ENCODE assay signal across 13 cellular contexts in genomic region chr13:73967397-73968165, GRCh38.
DNase-seq lines count a peak whose midpoint lies in the region; ATAC-seq and TF ChIP-seq lines count a peak whose summit lies in the region.
"Had no signal": no experiment of that assay in that cellular context is flagged by ENCODE, and none has a peak within 500 bp of the region (broad histone marks: within the 10 kb centered on the region; RNA-seq: fewer than 3 reads in every experiment).

No MANE protein-coding gene starts in this region.

- no peaks in the 10 kb centered on the region for H3F3A ChIP-seq in neural progenitor cell (ENCODE audit: low read depth)

- peak overlapping the region in 1 of 2 donors; percentile 19 for H3K27ac Mint-ChIP-seq in effector memory CD8-positive, alpha-beta T cell
- no peak overlapping the region for H3K27ac Mint-ChIP-seq in neural progenitor cell
- H3K27ac Mint-ChIP-seq: activated CD4-positive, alpha-beta memory T cell treated with anti-CD3 and anti-CD28 coated beads for 36 hours had no signal

- H3K36me3 Mint-ChIP-seq in effector memory CD8-positive, alpha-beta T cell (ENCODE audit: insufficient read depth): peaks cover 3% of the 10 kb centered on the region
- H3K36me3 Mint-ChIP-seq in neural progenitor cell: peaks cover 10% of the 10 kb centered on the region

- no peak overlapping the region for H2AFZ ChIP-seq in neural progenitor cell (replicated peaks)

- H3K36me3 ChIP-seq in neural progenitor cell: no peaks in the 10 kb centered on the region
- H3K36me3 ChIP-seq: heart right ventricle had no signal

- H3K4me1 ChIP-seq in neural progenitor cell: peaks cover 9% of the 10 kb centered on the region

- no peaks in the 10 kb centered on the region for H3K27me3 ChIP-seq in neural progenitor cell
- H3K27me3 ChIP-seq: heart right ventricle had no signal

- no peak overlapping the region for H3K27ac ChIP-seq in neural progenitor cell

- H3K9ac ChIP-seq in neural progenitor cell: no peak overlapping the region

- no peak overlapping the region for H3K4me3 Mint-ChIP-seq in effector memory CD8-positive, alpha-beta T cell
- H3K4me3 Mint-ChIP-seq in neural progenitor cell: no peak overlapping the region
- H3K4me3 Mint-ChIP-seq: activated CD4-positive, alpha-beta memory T cell treated with anti-CD3 and anti-CD28 coated beads for 36 hours; neural crest cell had no signal

- H3K9me3 Mint-ChIP-seq in effector memory CD8-positive, alpha-beta T cell: peaks cover 0 to 5% of the 10 kb centered on the region in 2 donors
- peaks cover 7% of the 10 kb centered on the region for H3K9me3 Mint-ChIP-seq in neural progenitor cell
- H3K9me3 Mint-ChIP-seq: activated CD4-positive, alpha-beta memory T cell treated with anti-CD3 and anti-CD28 coated beads for 36 hours had no signal

- H3K4me1 Mint-ChIP-seq in effector memory CD8-positive, alpha-beta T cell (ENCODE audit: low read depth in 2 of 2): peaks cover 29 to 72% of the 10 kb centered on the region in 2 donors
- H3K4me1 Mint-ChIP-seq in neural progenitor cell: peaks cover 20% of the 10 kb centered on the region

- H3K27me3 Mint-ChIP-seq in effector memory CD8-positive, alpha-beta T cell: no peaks in the 10 kb centered on the region
- H3K27me3 Mint-ChIP-seq in neural progenitor cell (ENCODE audit: insufficient read depth, low read depth): no peaks in the 10 kb centered on the region
- H3K27me3 Mint-ChIP-seq: activated CD4-positive, alpha-beta memory T cell treated with anti-CD3 and anti-CD28 coated beads for 36 hours had no signal

- H3K4me3 ChIP-seq in neural progenitor cell: no peak overlapping the region
- H3K4me3 ChIP-seq: heart right ventricle had no signal

- TF ChIP-seq POLR2A in GM18505 (IDR thresholded peaks at IDR 0.05; ENCODE audit: borderline replicate concordance, extremely low read depth, insufficient read depth, insufficient read length): no peak

- no peaks in the 10 kb centered on the region for H4K20me1 ChIP-seq in neural progenitor cell (ENCODE audit: low read depth)

- H3K79me2 ChIP-seq in neural progenitor cell (ENCODE audit: low read depth): peaks cover 8% of the 10 kb centered on the region

- TF ChIP-seq CTCF in neural progenitor cell (IDR thresholded peaks at IDR 0.05): no peak

- H3K4me2 ChIP-seq in neural progenitor cell: no peak overlapping the region

- no peak for DNase-seq in effector memory CD8-positive, alpha-beta T cell
- DNase-seq in stimulated activated CD4-positive, alpha-beta T cell treated with anti-CD3 and anti-CD28 coated beads, Interleukin-2, amount 100 ng/mL, for 48 hours: no peak
- DNase-seq in globus pallidus (ENCODE audit: low spot score) (no peak), activated gamma-delta T cell (lab: John Stamatoyannopoulos, UW) (no peak), neural progenitor cell (ENCODE audit: low spot score) (no peak)
- DNase-seq: activated CD4-positive, alpha-beta memory T cell treated with anti-CD3 and anti-CD28 coated beads for 36 hours; heart right ventricle; KG1 had no signal

- H3K9me3 ChIP-seq in neural progenitor cell (ENCODE audit: low read depth): no peaks in the 10 kb centered on the region
- H3K9me3 ChIP-seq: heart right ventricle had no signal

- ATAC-seq in GM18505 (IDR thresholded peaks at IDR 0.05; ENCODE audit: unreplicated experiment) (peak; percentile 100), GM21360 (IDR thresholded peaks at IDR 0.05; ENCODE audit: unreplicated experiment) (peak; percentile 99), HG03066 (IDR thresholded peaks at IDR 0.05; ENCODE audit: low read depth, unreplicated experiment) (peak; percentile 100)
- ATAC-seq in effector memory CD8-positive, alpha-beta T cell (replicated peaks): peak; percentile 49
- ATAC-seq: Panc1 had no signal

Comparison
In these comparisons a context has a peak if more than half of its experiments do, and no peak if none do; other contexts are left out.
1. ATAC-seq: peak in every context shown above with its lines; median percentile 100 in GM18505; 100 in HG03066; 99 in GM21360; 49 in effector memory CD8-positive, alpha-beta T cell.